ENCODE assay signal across 10 cellular contexts in the genomic region with DNA sequence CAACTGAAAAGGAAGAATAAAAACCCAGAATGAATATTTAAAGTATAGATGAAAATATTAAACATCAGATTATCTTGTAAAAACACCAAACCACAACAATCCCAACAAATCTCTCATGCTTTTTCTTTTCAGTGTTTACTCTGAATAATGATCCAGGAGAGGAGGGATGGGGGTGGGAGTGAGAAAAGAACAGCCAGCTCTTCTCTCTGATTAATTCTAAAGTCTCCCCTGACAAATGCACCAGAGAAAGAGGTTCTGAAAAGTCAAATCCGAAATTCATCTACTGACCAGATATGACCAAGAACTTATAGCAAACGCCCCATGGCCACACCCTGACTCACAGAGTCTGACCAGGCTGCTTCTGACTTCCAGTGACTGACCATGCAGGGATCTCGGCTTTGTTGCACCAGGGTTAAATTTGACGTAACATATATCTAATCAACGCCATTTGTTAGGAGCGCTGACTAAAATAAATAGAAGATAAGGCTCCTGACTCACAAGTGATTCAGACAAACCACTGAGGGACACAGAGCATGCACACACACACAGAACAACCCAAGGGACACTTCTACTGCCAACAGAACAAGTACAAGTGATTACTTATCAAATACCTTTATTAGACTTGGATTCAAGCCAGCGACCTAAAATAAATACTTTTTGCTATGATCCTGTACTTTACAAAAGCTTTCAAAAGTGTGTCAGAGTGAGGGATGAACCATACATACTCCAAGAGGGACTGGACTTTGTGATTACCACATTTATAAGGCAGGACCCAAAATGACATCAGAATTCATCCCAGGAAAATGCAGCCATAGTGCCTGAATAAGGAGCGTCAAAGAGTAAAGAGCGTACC.
DNase-seq lines count a peak whose midpoint lies in the region; ATAC-seq and TF ChIP-seq lines count a peak whose summit lies in the region.
"Had no signal": no experiment of that assay in that cellular context is flagged by ENCODE, and none has a peak within 500 bp of the region (broad histone marks: within the 10 kb centered on the region; RNA-seq: fewer than 3 reads in every experiment).

No MANE protein-coding gene starts in this region.

- H3K9me3 ChIP-seq in RWPE2 (ENCODE audit: severe bottlenecking), result no peaks in the 10 kb centered on the region

- H3K9me3 Mint-ChIP-seq in T-helper 2 cell treated with Interferon-gamma antibody and Interleukin-4, amounts not matched to agents 5 μg/mL and 100 μg/mL, for 36 hours, result no peaks in the 10 kb centered on the region
- H3K9me3 Mint-ChIP-seq in stimulated activated effector memory CD8-positive, alpha-beta T cell treated with anti-CD3 and anti-CD28 coated beads, Interleukin-12 subunit alpha, Interleukin-12 subunit beta, amount 100 ng/mL, for 72 hours, result no peaks in the 10 kb centered on the region

- H3K27me3 Mint-ChIP-seq in T-helper 2 cell treated with Interferon-gamma antibody and Interleukin-4, amounts not matched to agents 5 μg/mL and 100 μg/mL, for 36 hours (ENCODE audit: low read depth), result no peaks in the 10 kb centered on the region
- H3K27me3 Mint-ChIP-seq: B cell had no signal

- peaks cover 39% of the 10 kb centered on the region for H3K4me1 Mint-ChIP-seq in T-helper 2 cell treated with Interferon-gamma antibody and Interleukin-4, amounts not matched to agents 5 μg/mL and 100 μg/mL, for 36 hours (ENCODE audit: low read depth)
- peaks cover 34% of the 10 kb centered on the region for H3K4me1 Mint-ChIP-seq in stimulated activated effector memory CD8-positive, alpha-beta T cell treated with anti-CD3 and anti-CD28 coated beads, Interleukin-12 subunit alpha, Interleukin-12 subunit beta, amount 100 ng/mL, for 72 hours
- H3K4me1 Mint-ChIP-seq: B cell had no signal

- ATAC-seq in RWPE2 (ENCODE audit: low read depth), result peak; percentile 84
- peak; percentile 92 for ATAC-seq in stimulated activated effector memory CD8-positive, alpha-beta T cell treated with anti-CD3 and anti-CD28 coated beads, Interleukin-12 subunit alpha, Interleukin-12 subunit beta, amount 100 ng/mL, for 72 hours

- no peak overlapping the region for H3K27ac Mint-ChIP-seq in T-helper 2 cell treated with Interferon-gamma antibody and Interleukin-4, amounts not matched to agents 5 μg/mL and 100 μg/mL, for 36 hours
- peak overlapping the region; percentile 11 for H3K27ac Mint-ChIP-seq in stimulated activated effector memory CD8-positive, alpha-beta T cell treated with anti-CD3 and anti-CD28 coated beads, Interleukin-12 subunit alpha, Interleukin-12 subunit beta, amount 100 ng/mL, for 72 hours
- H3K27ac Mint-ChIP-seq: B cell had no signal

- TF ChIP-seq CTCF in RWPE2 (IDR thresholded peaks at IDR 0.05; ENCODE audit: poor library complexity, severe bottlenecking) (no peak), foreskin fibroblast (IDR thresholded peaks at IDR 0.05; ENCODE audit: low read depth, low read length) (no peak)

- peaks cover 14% of the 10 kb centered on the region for H3K36me3 ChIP-seq in RWPE2 (ENCODE audit: low read depth)

- H3K36me3 Mint-ChIP-seq in T-helper 2 cell treated with Interferon-gamma antibody and Interleukin-4, amounts not matched to agents 5 μg/mL and 100 μg/mL, for 36 hours (ENCODE audit: low read depth), result peaks cover 43% of the 10 kb centered on the region
- peaks cover 51% of the 10 kb centered on the region for H3K36me3 Mint-ChIP-seq in stimulated activated effector memory CD8-positive, alpha-beta T cell treated with anti-CD3 and anti-CD28 coated beads, Interleukin-12 subunit alpha, Interleukin-12 subunit beta, amount 100 ng/mL, for 72 hours

- H3K4me3 ChIP-seq in RWPE2 (ENCODE audit: severe bottlenecking), result no peak overlapping the region
- no peak overlapping the region for H3K4me3 ChIP-seq in foreskin fibroblast (ENCODE audit: low read depth in 1 of 2, low read length in 2 of 2)

- peak overlapping the region; percentile 41 for H3K27ac ChIP-seq in RWPE2 (ENCODE audit: poor library complexity, severe bottlenecking)

- no peak overlapping the region for H3K4me3 Mint-ChIP-seq in T-helper 2 cell treated with Interferon-gamma antibody and Interleukin-4, amounts not matched to agents 5 μg/mL and 100 μg/mL, for 36 hours
- peak overlapping the region; percentile 4 for H3K4me3 Mint-ChIP-seq in stimulated activated effector memory CD8-positive, alpha-beta T cell treated with anti-CD3 and anti-CD28 coated beads, Interleukin-12 subunit alpha, Interleukin-12 subunit beta, amount 100 ng/mL, for 72 hours
- H3K4me3 Mint-ChIP-seq: B cell had no signal

- H3K27me3 ChIP-seq in RWPE2 (ENCODE audit: insufficient read depth, poor library complexity, severe bottlenecking), result no peaks in the 10 kb centered on the region

- DNase-seq in T-helper 2 cell treated with Interferon-gamma antibody and Interleukin-4, amounts not matched to agents 5 μg/mL and 100 μg/mL, for 36 hours (ENCODE audit: low spot score), result peak; percentile 56
- DNase-seq in T-helper 2 cell (no peak), RWPE2 (ENCODE audit: low spot score) (no peak), foreskin fibroblast (peak; percentile 67 to 76), NAMALWA (ENCODE audit: low spot score) (no peak), germinal center (ENCODE audit: low spot score) (no peak), globus pallidus (ENCODE audit: low spot score) (no peak)
- DNase-seq in stimulated activated effector memory CD8-positive, alpha-beta T cell treated with anti-CD3 and anti-CD28 coated beads, Interleukin-12 subunit alpha, Interleukin-12 subunit beta, amount 100 ng/mL, for 72 hours (ENCODE audit: low spot score in 2 of 2), result no peak
- DNase-seq: midbrain had no signal

- peaks cover 17% of the 10 kb centered on the region for H3K4me1 ChIP-seq in RWPE2 (ENCODE audit: insufficient read depth, poor library complexity, severe bottlenecking)

Comparison
In these comparisons a context has a peak if more than half of its experiments do, and no peak if none do; other contexts are left out.
1. DNase-seq: peak in T-helper 2 cell treated with Interferon-gamma antibody and Interleukin-4, amounts not matched to agents 5 μg/mL and 100 μg/mL, for 36 hours (single experiment) and foreskin fibroblast (2 of 2); none in T-helper 2 cell (0 of 5), RWPE2 (single experiment), stimulated activated effector memory CD8-positive, alpha-beta T cell treated with anti-CD3 and anti-CD28 coated beads, Interleukin-12 subunit alpha, Interleukin-12 subunit beta, amount 100 ng/mL, for 72 hours (0 of 2), NAMALWA (single experiment), germinal center (single experiment) and globus pallidus (single experiment).